ENCODE assay signal across 1 cellular context in genomic region chr6:17656092-17656491, GRCh38.
TF ChIP-seq lines count a peak whose summit lies in the region.

No MANE protein-coding gene starts in this region.

TF ChIP-seq in HepG2, 621 proteins besides CTCF, POLR2A, EP300 and RAD21:
- no peak for TF ChIP-seq ZNF33A (CRISPR knock-in tag; IDR thresholded peaks at IDR 0.05; ENCODE audit: borderline replicate concordance)
- TF ChIP-seq RBM22 (optimal IDR thresholded peaks at IDR 0.05; ENCODE audit: low read length): peak; percentile 36
- TF ChIP-seq LCORL (IDR thresholded peaks at IDR 0.05): peak; percentile 76; the same call in 1 of the 2 replicates
- TF ChIP-seq LCORL (CRISPR knock-in tag; IDR thresholded peaks at IDR 0.05): no peak
